In genomic region chr1:114468047-114468446, GRCh38 we compare ENCODE assay signal across 13 cellular contexts. TPM values are rescaled to one million over a fixed set of nuclear protein-coding genes. Genes with fewer than 3 reads are reported as not detected.
DNase-seq lines count a peak whose midpoint lies in the region; ATAC-seq and TF ChIP-seq lines count a peak whose summit lies in the region.
"Had no signal": no experiment of that assay in that cellular context is flagged by ENCODE, and none has a peak within 500 bp of the region (broad histone marks: within the 10 kb centered on the region; RNA-seq: fewer than 3 reads in every experiment).

No MANE protein-coding gene starts in this region.

- DNase-seq in OCI-LY7 (ENCODE audit: low spot score): peak; percentile 34
- DNase-seq in glutamatergic neuron: no peak
- DNase-seq in cortex of kidney (lab: John Stamatoyannopoulos, UW): no peak
- no peak for DNase-seq in ureter (ENCODE audit: low spot score)
- no peak for DNase-seq in head of caudate nucleus
- no peak for DNase-seq in putamen (ENCODE audit: low spot score)
- DNase-seq: NCI-H146, NCI-H748 treated with DMSO at 0.1 percent for 48 hours, pancreas, SHP77 treated with DMSO at 0.1 percent for 48 hours had no signal

- POLR2A ChIA-PET in OCI-LY7 (lab: Charles Lee): interaction anchor here (0.6 to 2.0 kb wide), 4 partner anchors 18 to 81 kb away, joined by 3 to 4 read pairs (median 3); no protein-coding TSS in a partner anchor

- H3K79me2 ChIP-seq in OCI-LY7 (ENCODE audit: insufficient read depth, low read depth, low read length): peaks cover 91% of the 10 kb centered on the region

- intact Hi-C loops in OCI-LY7 (cut with micrococcal nuclease; ENCODE audit: unreplicated experiment): no loop called here
- intact Hi-C loops in head of caudate nucleus (cut with DNase I): no loop called here

- H4K20me1 ChIP-seq in BLaER1 treated with 17β-estradiol and CSF1 and Interleukin-3, amounts not matched to agents 10 nM and 100 nM: peaks cover 25 to 100% (median 76%) of the 10 kb centered on the region in 11 experiments; a peak in 18 of 22 replicates
- H4K20me1 ChIP-seq in OCI-LY7 (ENCODE audit: insufficient read depth, low read length): peaks cover 7% of the 10 kb centered on the region

- TF ChIP-seq CTCF in OCI-LY7 (conservative IDR thresholded peaks at IDR 0.05; ENCODE audit: low read length) (no peak), glutamatergic neuron (IDR thresholded peaks at IDR 0.05; ENCODE audit: partially characterized antibody, unreplicated experiment) (no peak)

- peaks cover 9 to 34% (median 21%) of the 10 kb centered on the region in 10 experiments for H3K4me1 ChIP-seq in BLaER1 treated with 17β-estradiol and CSF1 and Interleukin-3, amounts not matched to agents 10 nM and 100 nM
- peaks cover 27% of the 10 kb centered on the region for H3K4me1 ChIP-seq in OCI-LY7 (ENCODE audit: insufficient read depth, low read length, poor library complexity, severe bottlenecking)

- H3K27ac ChIP-seq in BLaER1 treated with 17β-estradiol and CSF1 and Interleukin-3, amounts not matched to agents 10 nM and 100 nM: no peak overlapping the region
- H3K27ac ChIP-seq in OCI-LY7 (ENCODE audit: low read depth, low read length, poor library complexity, severe bottlenecking): peak overlapping the region; percentile 20
- H3K27ac ChIP-seq: BLaER1, pancreas had no signal

- H3K27me3 ChIP-seq in BLaER1 treated with 17β-estradiol and CSF1 and Interleukin-3, amounts not matched to agents 10 nM and 100 nM: no peaks in the 10 kb centered on the region
- H3K27me3 ChIP-seq: BLaER1, pancreas had no signal

- no peaks in the 10 kb centered on the region for H3K27me3 Mint-ChIP-seq in glutamatergic neuron (ENCODE audit: unreplicated experiment)

- peaks cover 6 to 22% (median 15%) of the 10 kb centered on the region in 11 experiments; a peak in 20 of 22 replicates for H3K9me3 ChIP-seq in BLaER1 treated with 17β-estradiol and CSF1 and Interleukin-3, amounts not matched to agents 10 nM and 100 nM (replicated peaks in 1 of 11)
- H3K9me3 ChIP-seq in OCI-LY7 (ENCODE audit: low read length): no peaks in the 10 kb centered on the region
- H3K9me3 ChIP-seq: pancreas had no signal

- peak overlapping the region; percentile 13 for H3K4me3 Mint-ChIP-seq in glutamatergic neuron (ENCODE audit: unreplicated experiment)

- no peak overlapping the region for H3K9ac ChIP-seq in BLaER1 treated with 17β-estradiol and CSF1 and Interleukin-3, amounts not matched to agents 10 nM and 100 nM
- H3K9ac ChIP-seq: BLaER1 had no signal

- H3K9me2 ChIP-seq in OCI-LY7 (ENCODE audit: insufficient read depth, low read length): no peaks in the 10 kb centered on the region

- peaks cover 24 to 81% (median 56%) of the 10 kb centered on the region in 11 experiments for H3K36me3 ChIP-seq in BLaER1 treated with 17β-estradiol and CSF1 and Interleukin-3, amounts not matched to agents 10 nM and 100 nM
- peaks cover 33% of the 10 kb centered on the region for H3K36me3 ChIP-seq in OCI-LY7 (ENCODE audit: insufficient read depth, low read length)
- H3K36me3 ChIP-seq: pancreas had no signal

- peaks cover 2% of the 10 kb centered on the region for H3K9me3 Mint-ChIP-seq in glutamatergic neuron (ENCODE audit: unreplicated experiment)

- CTCF ChIA-PET in OCI-LY7 (lab: Charles Lee; ENCODE audit: unreplicated experiment): interaction anchor here (1.1 kb wide), 1 partner anchor 121 kb away, joined by 3 read pairs; no protein-coding TSS in a partner anchor

- no TSS peak for BruUV-seq in OCI-LY7 (replicated peaks; lab: Mats Ljungman, UMichigan)

- H3K36me3 Mint-ChIP-seq in glutamatergic neuron (ENCODE audit: unreplicated experiment): no peaks in the 10 kb centered on the region

- H3K4me2 ChIP-seq in BLaER1 treated with 17β-estradiol and CSF1 and Interleukin-3, amounts not matched to agents 10 nM and 100 nM: peak overlapping the region in 7 of 11 experiments; percentile 3 to 50 (median 16); a peak in 9 of 22 replicates
- peak overlapping the region; percentile 50 for H3K4me2 ChIP-seq in OCI-LY7 (ENCODE audit: low read length)
- H3K4me2 ChIP-seq: BLaER1 had no signal

- ATAC-seq in GM18907 (IDR thresholded peaks at IDR 0.05; ENCODE audit: unreplicated experiment): peak; percentile 55

- H3K27ac Mint-ChIP-seq in glutamatergic neuron (ENCODE audit: unreplicated experiment): no peak overlapping the region

- no peak overlapping the region for H2AFZ ChIP-seq in OCI-LY7 (ENCODE audit: low read length)

- H3K4me1 Mint-ChIP-seq in glutamatergic neuron (ENCODE audit: low read depth, unreplicated experiment): peaks cover 10% of the 10 kb centered on the region

- H3K4me3 ChIP-seq in BLaER1 treated with 17β-estradiol and CSF1 and Interleukin-3, amounts not matched to agents 10 nM and 100 nM: no peak overlapping the region
- H3K4me3 ChIP-seq in OCI-LY7 (ENCODE audit: low read depth, low read length, poor library complexity, severe bottlenecking): no peak overlapping the region
- H3K4me3 ChIP-seq: BLaER1, pancreas had no signal

RNA-seq across cellular contexts. Expression of gene TRIM33, which starts 43.0 kb away (rescaled TPM):
- 34.0 and 44.7 TPM in 2 replicates for total RNA-seq in OCI-LY7 (2014; rRNA removed; shearing (Covaris generic))
- total RNA-seq in OCI-LY7 (2022): 43.0 and 44.2 TPM in 2 replicates
- 69.3 TPM for total RNA-seq in glutamatergic neuron (ENCODE audit: unreplicated experiment)
- 78.5 TPM for total RNA-seq in ureter
